In the genomic region with DNA sequence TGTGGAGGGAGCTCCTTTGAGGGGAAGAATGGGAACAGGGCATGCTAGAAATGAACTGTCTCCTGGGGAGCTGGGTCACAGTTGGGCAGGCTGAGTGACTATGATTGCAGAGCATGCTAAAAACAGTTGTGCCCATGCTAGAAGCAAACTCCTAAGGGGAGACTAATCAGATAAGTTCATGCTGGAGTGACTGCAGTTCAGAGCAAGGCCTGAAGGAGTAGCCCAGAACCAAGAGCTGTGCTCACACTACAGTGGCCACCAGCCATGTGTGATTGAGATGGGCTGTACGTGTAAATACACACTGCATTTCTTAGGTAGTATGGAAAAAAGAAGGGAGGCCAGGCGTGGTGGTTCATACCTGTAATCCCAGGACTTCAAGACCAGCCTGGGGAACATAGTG, we compare ENCODE assay signal across 14 cellular contexts. TPM values are rescaled to one million over a fixed set of nuclear protein-coding genes. Genes with fewer than 3 reads are reported as not detected.
DNase-seq lines count a peak whose midpoint lies in the region; ATAC-seq, FAIRE-seq and TF ChIP-seq lines count a peak whose summit lies in the region.
"Had no signal": no experiment of that assay in that cellular context is flagged by ENCODE, and none has a peak within 500 bp of the region (broad histone marks: within the 10 kb centered on the region; RNA-seq: fewer than 3 reads in every experiment).

No MANE protein-coding gene starts in this region.

- no peak overlapping the region for H3K4me2 ChIP-seq in DND-41 (ENCODE audit: insufficient read depth, low read length)

- ATAC-seq in DND-41 (ENCODE audit: insufficient read depth, low read depth) (0 out of 3 replicates have a peak, but pooled peaks have one; percentile 31), HG03571 (IDR thresholded peaks at IDR 0.05; ENCODE audit: unreplicated experiment) (no peak), pancreas (no peak), HG03460 (IDR thresholded peaks at IDR 0.05; ENCODE audit: unreplicated experiment) (no peak)
- ATAC-seq: lower lobe of right lung had no signal

- no peaks in the 10 kb centered on the region for H3K27me3 ChIP-seq in DND-41 (ENCODE audit: insufficient read depth, low read length, poor library complexity)
- H3K27me3 ChIP-seq in HL-60 (ENCODE audit: insufficient read depth, poor library complexity, severe bottlenecking): no peaks in the 10 kb centered on the region
- H3K27me3 ChIP-seq in pancreas: no peaks in the 10 kb centered on the region
- H3K27me3 ChIP-seq: tibial nerve had no signal

- H2AFZ ChIP-seq in DND-41 (ENCODE audit: low read depth, low read length): no peak overlapping the region

- no peak overlapping the region for H3K4me3 ChIP-seq in DND-41 (ENCODE audit: low read depth in 1 of 2, low read length in 2 of 2)
- no peak overlapping the region for H3K4me3 ChIP-seq in HL-60 (replicated peaks; ENCODE audit: insufficient read depth, low read length)
- H3K4me3 ChIP-seq in astrocyte of the spinal cord (ENCODE audit: low read depth, low read length): no peak overlapping the region
- no peak overlapping the region for H3K4me3 ChIP-seq in pancreas
- H3K4me3 ChIP-seq: lower lobe of right lung, tibial nerve had no signal

- peaks cover 3% of the 10 kb centered on the region for H3K27me3 Mint-ChIP-seq in nephron progenitor cell (ENCODE audit: low read depth, poor library complexity)
- H3K27me3 Mint-ChIP-seq: activated CD4-positive, alpha-beta T cell treated with anti-CD3 and anti-CD28 coated beads, Interleukin-2, amount 10 ng/mL, durations not matched to agents 7 days and 5 days had no signal

- no peak overlapping the region for H3K4me3 Mint-ChIP-seq in nephron progenitor cell
- H3K4me3 Mint-ChIP-seq: activated CD4-positive, alpha-beta T cell treated with anti-CD3 and anti-CD28 coated beads, Interleukin-2, amount 10 ng/mL, durations not matched to agents 7 days and 5 days had no signal

- WGBS in pancreas, 2 donors: 77 to 81% methylated on average over 2 of the region's 2 CpGs

- no peaks in the 10 kb centered on the region for H3K79me2 ChIP-seq in DND-41 (ENCODE audit: insufficient read depth, low read length)

- H3K9me3 ChIP-seq in DND-41 (ENCODE audit: insufficient read depth, low read length, severe bottlenecking): peaks cover 2% of the 10 kb centered on the region
- no peaks in the 10 kb centered on the region for H3K9me3 ChIP-seq in pancreas
- H3K9me3 ChIP-seq: lower lobe of right lung had no signal

- intact Hi-C loops in pancreas (cut with DNase I): no loop called here

- peaks cover 28% of the 10 kb centered on the region for H3K36me3 ChIP-seq in DND-41 (ENCODE audit: insufficient read depth, low read length)
- H3K36me3 ChIP-seq in pancreas: peaks cover 4 to 19% (median 13%) of the 10 kb centered on the region in 3 donors

- peak overlapping the region; percentile 22 for H3K27ac Mint-ChIP-seq in nephron progenitor cell
- H3K27ac Mint-ChIP-seq: activated CD4-positive, alpha-beta T cell treated with anti-CD3 and anti-CD28 coated beads, Interleukin-2, amount 10 ng/mL, durations not matched to agents 7 days and 5 days had no signal

- no peak for FAIRE-seq in pancreas (lab: Jason Lieb, UNC)
- FAIRE-seq: colon had no signal

- peaks cover 6% of the 10 kb centered on the region for H3K9me3 Mint-ChIP-seq in nephron progenitor cell

- peaks cover 62% of the 10 kb centered on the region for H3K36me3 Mint-ChIP-seq in nephron progenitor cell (ENCODE audit: low read depth)

- DNase-seq in DND-41 (no peak), HL-60 (ENCODE audit: low read depth in 1 of 2, low spot score in 1 of 2) (no peak), astrocyte of the spinal cord (ENCODE audit: low read depth, low spot score) (no peak), nephron progenitor cell (no peak), pancreas (no peak)
- DNase-seq: activated CD4-positive, alpha-beta T cell treated with anti-CD3 and anti-CD28 coated beads, Interleukin-2, amount 10 ng/mL, durations not matched to agents 7 days and 5 days; activated naive CD4-positive, alpha-beta T cell; lower lobe of right lung; NCI-H2171 treated with DMSO at 0.1 percent for 48 hours; SHP77 had no signal

- TF ChIP-seq CTCF in DND-41 (IDR thresholded peaks at IDR 0.05; ENCODE audit: borderline replicate concordance, extremely low read depth, low read length, poor library complexity, severe bottlenecking) (no peak), HL-60 (IDR thresholded peaks at IDR 0.05; ENCODE audit: insufficient read depth, low read length) (peak; percentile 12), astrocyte of the spinal cord (IDR thresholded peaks at IDR 0.05; ENCODE audit: low read depth, low read length) (peak; percentile 15), nephron progenitor cell (IDR thresholded peaks at IDR 0.05) (peak; percentile 25), pancreas (IDR thresholded peaks at IDR 0.05) (no peak)

- H3K27ac ChIP-seq in DND-41 (ENCODE audit: low read length) (no peak overlapping the region), HL-60 (replicated peaks) (no peak overlapping the region), pancreas (no peak overlapping the region)
- H3K27ac ChIP-seq: lower lobe of right lung had no signal

- in situ Hi-C loops in astrocyte of the spinal cord (cut with HindIII; ENCODE audit: low sequenced_read_pairs): no loop called here

- H3K4me1 ChIP-seq in DND-41 (ENCODE audit: insufficient read depth, low read length): no peaks in the 10 kb centered on the region
- H3K4me1 ChIP-seq in pancreas: peaks cover 5 to 7% (median 6%) of the 10 kb centered on the region in 3 donors

- H4K20me1 ChIP-seq in DND-41 (ENCODE audit: insufficient read depth, low read length): no peaks in the 10 kb centered on the region

- no peak overlapping the region for H3K9ac ChIP-seq in DND-41 (ENCODE audit: low read depth, low read length)

- peaks cover 39% of the 10 kb centered on the region for H3K4me1 Mint-ChIP-seq in nephron progenitor cell

RNA-seq across cellular contexts. Expression of a gene that starts 10.3 kb away (rescaled TPM):
- 10 to 100 TPM in 4 of 6 donors, 1 to 10 TPM in 2; 8.9 to 18.3 (median 15.2) TPM for total RNA-seq in pancreas
- polyA plus RNA-seq in pancreas: 10 to 100 TPM; 49.5 to 81.7 TPM

RNA-seq across cellular contexts. Expression of a gene that starts 11.6 kb away (rescaled TPM):
- 10 to 100 TPM; 20.7 to 31.1 (median 26.0) TPM for total RNA-seq in pancreas
- 10 to 100 TPM; 30.6 to 35.7 TPM for polyA plus RNA-seq in pancreas

RNA-seq across cellular contexts. Expression of a gene that starts 29.0 kb away (rescaled TPM):
- 10 to 100 TPM; 25.9 to 66.6 (median 41.3) TPM for total RNA-seq in pancreas
- 10 to 100 TPM; 22.2 to 27.7 TPM for polyA plus RNA-seq in pancreas

RNA-seq across cellular contexts. Expression of a gene that starts 33.3 kb away (rescaled TPM):
- 10 to 100 TPM in 5 of 6 donors, 1 to 10 TPM in 1; 9.7 to 42.4 (median 13.6) TPM for total RNA-seq in pancreas
- polyA plus RNA-seq in pancreas: 10 to 100 TPM; 25.8 to 32.9 TPM

RNA-seq across cellular contexts. Expression of a gene that starts 42.8 kb away (rescaled TPM):
- 1 to 10 TPM; 1.0 to 2.2 (median 1.2) TPM for total RNA-seq in pancreas
- polyA plus RNA-seq in pancreas: 1 to 10 TPM in 1 of 2 donors, under 1 TPM in 1; 0.80 to 2.5 TPM

Comparison
In these comparisons a context has a peak if more than half of its experiments do, and no peak if none do; other contexts are left out.
1. CTCF ChIP-seq: peak in HL-60 (single experiment), astrocyte of the spinal cord (single experiment) and nephron progenitor cell (single experiment); none in DND-41 (single experiment) and pancreas (0 of 4).